Comparison of ENCODE assay signal across 1 cellular context in genomic region chr5:139517683-139518564, GRCh38.
A peak's percentile ranks its signal among the peaks of the same experiment; 100 is the strongest.
TF ChIP-seq lines count a peak whose summit lies in the region.

No MANE protein-coding gene starts in this region.

TF ChIP-seq in GM12878, 131 proteins besides CTCF, POLR2A, EP300 and RAD21 (continues in another document):
- TF ChIP-seq BHLHE40 (IDR thresholded peaks at IDR 0.05; ENCODE audit: borderline replicate concordance in 1 of 2, low read depth in 2 of 2, low read length in 1 of 2) (peak; percentile 77 to 83), TBL1XR1 (IDR thresholded peaks at IDR 0.05; ENCODE audit: low read depth, low read length) (peak; percentile 57; the same call in 1 of the 2 replicates), GATAD2B (conservative IDR thresholded peaks at IDR 0.05; ENCODE audit: low read depth) (peak; percentile 94), MXI1 (IDR thresholded peaks at IDR 0.05; ENCODE audit: low read depth, low read length) (peak; percentile 77; the same call in 1 of the 2 replicates), BCL11A (IDR thresholded peaks at IDR 0.05; ENCODE audit: low read depth, low read length) (peak; percentile 18; the same call in 1 of the 2 replicates), SP1 (IDR thresholded peaks at IDR 0.05; ENCODE audit: low read depth, low read length) (peak; percentile 59), EGR1 (IDR thresholded peaks at IDR 0.05; ENCODE audit: borderline replicate concordance in 1 of 2, low read depth in 2 of 2, low read length in 2 of 2) (peak in 1 of 2 experiments; percentile 19; a peak in 1 of 3 replicates), ZNF592 (IDR thresholded peaks at IDR 0.05) (peak; percentile 83; the same call in 1 of the 2 replicates), ZBTB33 (IDR thresholded peaks at IDR 0.05) (peak; percentile 7; the same call in 1 of the 2 replicates), POLR2AphosphoS5 (IDR thresholded peaks at IDR 0.05; ENCODE audit: low read length) (peak; percentile 85), NBN (IDR thresholded peaks at IDR 0.05) (peak; percentile 85; the same call in 1 of the 2 replicates), ZNF207 (IDR thresholded peaks at IDR 0.05; ENCODE audit: borderline replicate concordance) (peak; percentile 78; the same call in 1 of the 2 replicates), STAT1 (conservative IDR thresholded peaks at IDR 0.05) (no peak), ATF7 (IDR thresholded peaks at IDR 0.05; ENCODE audit: low read depth) (peak; percentile 95), NKRF (conservative IDR thresholded peaks at IDR 0.05) (peak; percentile 64; the same call in 1 of the 2 replicates), PML (IDR thresholded peaks at IDR 0.05; ENCODE audit: low read length) (no peak), CBX5 (IDR thresholded peaks at IDR 0.05; ENCODE audit: low read depth) (peak; percentile 78; the same call in 1 of the 2 replicates), SKIL (IDR thresholded peaks at IDR 0.05; ENCODE audit: low read depth, poor library complexity, severe bottlenecking) (no peak), MEF2B (IDR thresholded peaks at IDR 0.05; ENCODE audit: partially characterized antibody, poor library complexity, severe bottlenecking) (peak; percentile 52), BMI1 (IDR thresholded peaks at IDR 0.05; ENCODE audit: borderline replicate concordance) (no peak), FOXK2 (IDR thresholded peaks at IDR 0.05) (no peak), ATF2 (IDR thresholded peaks at IDR 0.05; ENCODE audit: low read length) (peak; percentile 95), ELK1 (IDR thresholded peaks at IDR 0.05; ENCODE audit: low read depth, low read length) (no peak), TCF3 (IDR thresholded peaks at IDR 0.05; ENCODE audit: borderline replicate concordance, insufficient read depth, low read depth, low read length) (0 out of 2 replicates have a peak, but pooled peaks have one; percentile 38), ZNF622 (IDR thresholded peaks at IDR 0.05) (no peak), KAT2A (conservative IDR thresholded peaks at IDR 0.05; ENCODE audit: control insufficient read depth, low read depth, low read length) (no peak), USF2 (IDR thresholded peaks at IDR 0.05; ENCODE audit: borderline replicate concordance, low read depth, low read length) (no peak), CHD4 (IDR thresholded peaks at IDR 0.05) (no peak), PAX5 (IDR thresholded peaks at IDR 0.05; ENCODE audit: borderline replicate concordance, low read depth, low read length) (peak; percentile 36; the same call in 1 of the 2 replicates), IKZF2 (IDR thresholded peaks at IDR 0.05) (peak in 1 of 2 experiments; percentile 40; a peak in 1 of 4 replicates), REST (IDR thresholded peaks at IDR 0.05; ENCODE audit: low read depth, low read length) (0 out of 2 replicates have a peak, but pooled peaks have one; percentile 27), RELA (IDR thresholded peaks at IDR 0.05; ENCODE audit: borderline replicate concordance, partially characterized antibody) (peak; percentile 26), MTA3 (IDR thresholded peaks at IDR 0.05; ENCODE audit: borderline replicate concordance, low read length) (no peak), RELB (IDR thresholded peaks at IDR 0.05; ENCODE audit: low read depth) (peak; percentile 44; the same call in 1 of the 2 replicates), LARP7 (IDR thresholded peaks at IDR 0.05) (peak; percentile 98), RUNX3 (IDR thresholded peaks at IDR 0.05; ENCODE audit: low read length) (peak; percentile 57), CHD1 (IDR thresholded peaks at IDR 0.05; ENCODE audit: low read depth, low read length) (0 out of 2 replicates have a peak, but pooled peaks have one; percentile 29), TCF12 (IDR thresholded peaks at IDR 0.05; ENCODE audit: low read depth, low read length) (peak; percentile 81), ESRRA (IDR thresholded peaks at IDR 0.05; ENCODE audit: low read length) (no peak), DPF2 (IDR thresholded peaks at IDR 0.05) (peak; percentile 84)
